In the genomic region with DNA sequence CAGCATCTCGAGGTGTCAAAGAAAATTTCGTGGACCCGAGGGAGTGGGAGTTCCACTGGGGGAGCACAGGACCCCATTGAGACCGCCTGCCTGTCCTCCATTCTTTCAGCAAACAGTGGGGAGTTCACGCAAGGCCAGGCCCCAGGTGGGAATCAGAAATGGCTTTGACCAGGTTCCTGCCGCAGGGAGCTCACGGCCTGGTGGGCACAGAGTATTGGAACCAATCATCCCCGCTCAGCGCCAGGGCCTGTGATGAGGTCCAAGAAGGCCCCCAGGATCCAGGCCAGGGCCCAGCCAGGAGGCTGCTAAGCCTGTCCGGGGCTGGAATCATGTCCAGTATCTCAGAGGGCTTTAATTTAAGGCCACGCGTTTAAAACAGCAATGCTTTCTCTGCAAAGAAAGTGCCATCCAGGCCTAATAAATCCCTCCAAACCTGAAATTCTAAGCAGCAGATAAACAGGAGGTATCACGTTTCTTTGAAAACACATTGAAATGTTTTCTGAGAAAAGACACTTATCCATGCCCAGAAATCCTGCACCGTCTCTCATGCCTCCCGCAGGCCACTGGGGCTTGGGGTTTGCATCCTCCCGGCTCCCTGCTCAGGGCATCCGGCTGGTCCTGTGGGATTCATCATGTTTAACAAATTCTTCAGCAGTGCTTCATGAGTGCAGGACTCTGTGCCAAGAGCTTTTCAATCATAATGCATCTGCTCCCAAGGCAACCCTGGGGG, we compare ENCODE assay signal across 18 cellular contexts.
A peak's percentile ranks its signal among the peaks of the same experiment; 100 is the strongest.
DNase-seq lines count a peak whose midpoint lies in the region; ATAC-seq lines count a peak whose summit lies in the region.
"Had no signal": no experiment of that assay in that cellular context is flagged by ENCODE, and none has a peak within 500 bp of the region (broad histone marks: within the 10 kb centered on the region; RNA-seq: fewer than 3 reads in every experiment).

No MANE protein-coding gene starts in this region.

- peaks cover 5% of the 10 kb centered on the region for H3K27me3 ChIP-seq in adipocyte (replicated peaks; ENCODE audit: control insufficient read depth, insufficient read depth, low read length)
- H3K27me3 ChIP-seq: SJCRH30, upper lobe of left lung had no signal

- no peak for ATAC-seq in activated CD8-positive, alpha-beta memory T cell treated with anti-CD3 and anti-CD28 coated beads, Interleukin-2, amount 10 ng/mL, durations not matched to agents 7 days and 5 days
- no peak for ATAC-seq in left lobe of liver
- ATAC-seq in T-helper 17 cell = no peak
- ATAC-seq: esophagus mucosa had no signal

- H3K9me3 Mint-ChIP-seq in activated CD8-positive, alpha-beta memory T cell treated with anti-CD3 and anti-CD28 coated beads, Interleukin-2, amount 10 ng/mL, durations not matched to agents 7 days and 5 days (ENCODE audit: low read depth) = no peaks in the 10 kb centered on the region
- H3K9me3 Mint-ChIP-seq: mesothelial cell of epicardium had no signal

- H3K36me3 ChIP-seq in adipocyte (ENCODE audit: control insufficient read depth, insufficient read depth, low read length, severe bottlenecking) = no peaks in the 10 kb centered on the region
- H3K36me3 ChIP-seq: SJCRH30, upper lobe of left lung had no signal

- no peak overlapping the region for H3K9ac ChIP-seq in adipocyte (ENCODE audit: low read length)

- no peak overlapping the region for H3K4me3 ChIP-seq in adipocyte (ENCODE audit: low read length)
- H3K4me3 ChIP-seq: SJCRH30, upper lobe of left lung had no signal

- no peak overlapping the region for H3K27ac Mint-ChIP-seq in activated CD8-positive, alpha-beta memory T cell treated with anti-CD3 and anti-CD28 coated beads, Interleukin-2, amount 10 ng/mL, durations not matched to agents 7 days and 5 days
- H3K27ac Mint-ChIP-seq in T-helper 17 cell = no peak overlapping the region
- H3K27ac Mint-ChIP-seq: mesothelial cell of epicardium had no signal

- H3K4me3 Mint-ChIP-seq in activated CD8-positive, alpha-beta memory T cell treated with anti-CD3 and anti-CD28 coated beads, Interleukin-2, amount 10 ng/mL, durations not matched to agents 7 days and 5 days = no peak overlapping the region
- H3K4me3 Mint-ChIP-seq in T-helper 17 cell = no peak overlapping the region
- H3K4me3 Mint-ChIP-seq: mesothelial cell of epicardium had no signal

- no peaks in the 10 kb centered on the region for H3K27me3 Mint-ChIP-seq in activated CD8-positive, alpha-beta memory T cell treated with anti-CD3 and anti-CD28 coated beads, Interleukin-2, amount 10 ng/mL, durations not matched to agents 7 days and 5 days
- peaks cover 4% of the 10 kb centered on the region for H3K27me3 Mint-ChIP-seq in T-helper 17 cell

- H3K9me3 ChIP-seq in adipocyte (ENCODE audit: control insufficient read depth, low read length) (no peaks in the 10 kb centered on the region), T-helper 17 cell (ENCODE audit: control insufficient read depth, low read length, poor library complexity, severe bottlenecking) (no peaks in the 10 kb centered on the region)
- H3K9me3 ChIP-seq: SJCRH30, upper lobe of left lung had no signal

- DNase-seq in activated CD8-positive, alpha-beta memory T cell treated with anti-CD3 and anti-CD28 coated beads for 24 hours = peak; percentile 32
- no peak for DNase-seq in activated CD8-positive, alpha-beta memory T cell treated with anti-CD3 and anti-CD28 coated beads, Interleukin-2, amount 10 ng/mL, durations not matched to agents 7 days and 5 days
- DNase-seq in adipocyte (ENCODE audit: low read depth) = peak; percentile 44
- DNase-seq in left lobe of liver (ENCODE audit: low spot score) = peak; percentile 27
- DNase-seq in smooth muscle cell of the brain vasculature (ENCODE audit: low read depth, low spot score) = peak; percentile 83
- no peak for DNase-seq in DMS53 (lab: John Stamatoyannopoulos, UW)
- DNase-seq in T-helper 17 cell = no peak
- DNase-seq in activated CD4-positive, alpha-beta T cell treated with anti-CD3 and anti-CD28 coated beads for 1 hour = no peak
- DNase-seq: activated gamma-delta T cell treated with Interleukin-2 at 50 U/mL for 16 hours; amniotic stem cell; central memory CD4-positive, alpha-beta T cell; effector CD4-positive, alpha-beta T cell; NCI-H1436 treated with DMSO at 0.1 percent for 48 hours; SJCRH30; stimulated activated CD4-positive, alpha-beta T cell treated with anti-CD3 and anti-CD28 coated beads, Interleukin-4, amount 100 ng/mL, for 4 hours; upper lobe of left lung had no signal

- H3K4me1 ChIP-seq in adipocyte (ENCODE audit: control insufficient read depth, insufficient read depth, low read length) = no peaks in the 10 kb centered on the region

- CTCF ChIA-PET in activated CD8-positive, alpha-beta memory T cell treated with anti-CD3 and anti-CD28 coated beads, Interleukin-2, amount 10 ng/mL, durations not matched to agents 7 days and 5 days (lab: Charles Lee) = no interaction called here

- H3K36me3 Mint-ChIP-seq in activated CD8-positive, alpha-beta memory T cell treated with anti-CD3 and anti-CD28 coated beads, Interleukin-2, amount 10 ng/mL, durations not matched to agents 7 days and 5 days = no peaks in the 10 kb centered on the region
- no peaks in the 10 kb centered on the region for H3K36me3 Mint-ChIP-seq in T-helper 17 cell (ENCODE audit: low read depth)
- H3K36me3 Mint-ChIP-seq: mesothelial cell of epicardium had no signal

- H3K4me1 Mint-ChIP-seq in activated CD8-positive, alpha-beta memory T cell treated with anti-CD3 and anti-CD28 coated beads, Interleukin-2, amount 10 ng/mL, durations not matched to agents 7 days and 5 days = peaks cover 13% of the 10 kb centered on the region
- no peaks in the 10 kb centered on the region for H3K4me1 Mint-ChIP-seq in T-helper 17 cell
- H3K4me1 Mint-ChIP-seq: mesothelial cell of epicardium had no signal

Comparison
In these comparisons a context has a peak if more than half of its experiments do, and no peak if none do; other contexts are left out.
1. DNase-seq: peak in activated CD8-positive, alpha-beta memory T cell treated with anti-CD3 and anti-CD28 coated beads for 24 hours (single experiment), adipocyte (single experiment), left lobe of liver (single experiment) and smooth muscle cell of the brain vasculature (single experiment); none in activated CD8-positive, alpha-beta memory T cell treated with anti-CD3 and anti-CD28 coated beads, Interleukin-2, amount 10 ng/mL, durations not matched to agents 7 days and 5 days (single experiment), DMS53 (single experiment), T-helper 17 cell (0 of 3) and activated CD4-positive, alpha-beta T cell treated with anti-CD3 and anti-CD28 coated beads for 1 hour (single experiment).